11 cellular contexts compared by ENCODE assay signal in the genomic region with DNA sequence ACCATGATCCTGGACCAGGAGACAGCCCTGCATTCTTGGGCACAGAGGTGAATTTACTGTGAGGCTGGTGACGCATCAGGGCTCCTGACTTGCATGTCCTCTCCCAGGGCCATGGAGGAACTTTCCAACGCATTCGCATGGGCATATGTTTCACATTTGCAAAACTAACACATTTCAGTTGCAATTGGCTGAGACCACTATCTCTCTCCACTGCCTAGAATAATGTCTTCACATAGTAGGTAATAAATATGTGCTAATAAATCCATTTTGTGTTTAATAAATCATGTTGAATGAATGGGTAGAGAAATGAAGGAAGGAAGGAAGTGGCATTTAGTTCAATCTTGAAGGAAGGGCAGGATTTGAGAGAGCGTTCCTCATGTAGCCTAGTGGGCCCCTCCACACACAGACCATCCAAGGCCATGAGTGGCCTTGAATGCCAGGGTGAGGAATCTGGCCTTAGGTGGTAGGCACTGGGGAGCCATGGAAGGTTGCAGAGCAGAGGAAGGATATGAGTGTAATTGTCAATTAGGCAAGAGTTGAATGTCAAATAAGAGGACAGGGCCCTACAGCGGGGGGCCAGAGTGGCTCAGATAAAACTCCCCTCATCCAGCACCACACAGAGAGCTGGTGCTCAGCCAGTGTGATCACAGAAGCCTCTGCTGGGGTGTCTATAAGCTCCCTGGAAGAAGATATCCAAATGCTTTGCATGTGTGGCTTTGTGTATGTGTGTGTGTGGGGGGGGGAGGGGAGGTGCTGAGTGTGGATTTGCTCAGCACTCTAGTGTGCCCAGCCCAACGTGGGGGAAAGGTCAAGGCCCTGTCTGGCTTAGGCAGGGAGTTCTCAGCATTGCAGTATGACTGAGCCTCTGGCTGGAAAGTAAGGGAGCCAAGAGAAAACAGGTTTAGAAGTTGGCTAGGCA. TPM values are rescaled to one million over a fixed set of nuclear protein-coding genes. Genes with fewer than 3 reads are reported as not detected.
DNase-seq lines count a peak whose midpoint lies in the region; ATAC-seq and TF ChIP-seq lines count a peak whose summit lies in the region.
"Had no signal": no experiment of that assay in that cellular context is flagged by ENCODE, and none has a peak within 500 bp of the region (broad histone marks: within the 10 kb centered on the region; RNA-seq: fewer than 3 reads in every experiment).

No MANE protein-coding gene starts in this region.

- H2AFZ ChIP-seq in HCT116 (ENCODE audit: low read depth, low read length, poor library complexity, severe bottlenecking) = peak overlapping the region; percentile 63

- no peak overlapping the region for H3K9ac ChIP-seq in HCT116 (ENCODE audit: low read length)

- H3K9me2 ChIP-seq in HCT116 (ENCODE audit: insufficient read depth) = no peaks in the 10 kb centered on the region

- no peak for TF ChIP-seq CTCF in HCT116 (IDR thresholded peaks at IDR 0.05 in 2 of 3, conservative IDR thresholded peaks at IDR 0.05 in 1 of 3; ENCODE audit: borderline replicate concordance in 1 of 3, insufficient read depth in 1 of 3, low read depth in 2 of 3, low read length in 2 of 3)
- no peak for TF ChIP-seq CTCF in gastrocnemius medialis (IDR thresholded peaks at IDR 0.05 in 4 of 5, conservative IDR thresholded peaks at IDR 0.05 in 1 of 5)

- TF ChIP-seq POLR2A in HCT116 (IDR thresholded peaks at IDR 0.05; ENCODE audit: borderline replicate concordance, extremely low read depth, insufficient read depth, insufficient read length) (no peak), gastrocnemius medialis (IDR thresholded peaks at IDR 0.05) (no peak)

- H3K4me1 Mint-ChIP-seq in T-helper 17 cell = peaks cover 9% of the 10 kb centered on the region
- peaks cover 5% of the 10 kb centered on the region for H3K4me1 Mint-ChIP-seq in activated CD4-positive, alpha-beta memory T cell treated with anti-CD3 and anti-CD28 coated beads for 36 hours (ENCODE audit: low read depth)

- no peaks in the 10 kb centered on the region for H3K9me3 ChIP-seq in HCT116 (ENCODE audit: control insufficient read depth in 1 of 2, insufficient read depth in 1 of 2, low read depth in 1 of 2, low read length in 2 of 2)
- no peaks in the 10 kb centered on the region for H3K9me3 ChIP-seq in T-helper 17 cell (ENCODE audit: control insufficient read depth, low read length, poor library complexity, severe bottlenecking)
- no peaks in the 10 kb centered on the region for H3K9me3 ChIP-seq in right cardiac atrium (ENCODE audit: control insufficient read depth, low read length)
- no peaks in the 10 kb centered on the region for H3K9me3 ChIP-seq in gastrocnemius medialis

- peak overlapping the region; percentile 43 for H3K4me2 ChIP-seq in HCT116 (ENCODE audit: low read length)

- H3K36me3 ChIP-seq in HCT116 (ENCODE audit: control insufficient read depth in 1 of 2, insufficient read depth in 2 of 2, low read length in 2 of 2) (no peaks in the 10 kb centered on the region), gastrocnemius medialis (no peaks in the 10 kb centered on the region)

- no peaks in the 10 kb centered on the region for H3K9me3 Mint-ChIP-seq in activated CD4-positive, alpha-beta memory T cell treated with anti-CD3 and anti-CD28 coated beads for 36 hours
- H3K9me3 Mint-ChIP-seq: stimulated activated naive CD8-positive, alpha-beta T cell treated with anti-CD3 and anti-CD28 coated beads, Interleukin-15, amount 100 ng/mL, for 72 hours had no signal

- no peak for DNase-seq in HCT116 (ENCODE audit: low read depth, low spot score)
- no peak for DNase-seq in T-helper 17 cell
- no peak for DNase-seq in right cardiac atrium
- DNase-seq in gastrocnemius medialis = no peak
- no peak for DNase-seq in NCI-H1694 (lab: John Stamatoyannopoulos, UW)
- no peak for DNase-seq in activated CD4-positive, alpha-beta memory T cell treated with anti-CD3 and anti-CD28 coated beads for 36 hours

- POLR2A ChIA-PET in HCT116 (lab: Charles Lee) = interaction anchor here (1.0 kb wide), 2 partner anchors 48 to 49 kb away, joined by 3 to 5 read pairs; no protein-coding TSS in a partner anchor
- POLR2A ChIA-PET in activated CD4-positive, alpha-beta memory T cell treated with anti-CD3 and anti-CD28 coated beads for 36 hours (lab: Charles Lee) = interaction anchor here (1.5 kb wide), 1 partner anchor 34 kb away, joined by 4 read pairs; no protein-coding TSS in a partner anchor

- no peak; the same call in 1 of the 2 replicates for ATAC-seq in HCT116
- no peak for ATAC-seq in T-helper 17 cell
- ATAC-seq in right cardiac atrium = peak; percentile 23 to 34
- peak; percentile 14 to 36 for ATAC-seq in gastrocnemius medialis
- no peak for ATAC-seq in HG02840 (IDR thresholded peaks at IDR 0.05; ENCODE audit: low FRiP score, unreplicated experiment)

- in situ Hi-C loops in gastrocnemius medialis (cut with MboI; ENCODE audit: low sequenced_read_pairs in 4 of 4) = loop anchor here (5.0 to 10.0 kb wide), 3 partner anchors 180 to 300 kb away; no protein-coding TSS in a partner anchor

- H3K4me1 ChIP-seq in HCT116 (ENCODE audit: control insufficient read depth in 1 of 2, insufficient read depth in 2 of 2, low read length in 2 of 2) (peaks cover 2 to 20% of the 10 kb centered on the region in 2 experiments; a peak in 3 of 4 replicates), right cardiac atrium (ENCODE audit: control insufficient read depth, insufficient read depth, low read length) (no peaks in the 10 kb centered on the region), gastrocnemius medialis (peaks cover 4 to 8% of the 10 kb centered on the region in 2 donors)

- H3K27ac Mint-ChIP-seq in T-helper 17 cell = peak overlapping the region; percentile 60
- no peak overlapping the region for H3K27ac Mint-ChIP-seq in activated CD4-positive, alpha-beta memory T cell treated with anti-CD3 and anti-CD28 coated beads for 36 hours

- no peak for TF ChIP-seq RAD21 in HCT116 (IDR thresholded peaks at IDR 0.05; ENCODE audit: low read depth)

- H3K27me3 ChIP-seq in HCT116 (ENCODE audit: insufficient read depth, low read length) (no peaks in the 10 kb centered on the region), right cardiac atrium (ENCODE audit: control insufficient read depth, insufficient read depth) (no peaks in the 10 kb centered on the region), gastrocnemius medialis (no peaks in the 10 kb centered on the region)

- H3K4me3 ChIP-seq in HCT116 (replicated peaks in 1 of 2; ENCODE audit: low read depth in 1 of 2, low read length in 2 of 2) = no peak overlapping the region
- H3K4me3 ChIP-seq in right cardiac atrium (ENCODE audit: low read length) = no peak overlapping the region
- H3K4me3 ChIP-seq in gastrocnemius medialis = no peak overlapping the region

- no peaks in the 10 kb centered on the region for H4K20me1 ChIP-seq in HCT116 (ENCODE audit: insufficient read depth)

- RAD21 ChIA-PET in HCT116 (lab: Charles Lee; ENCODE audit: low non-redundant PET in 1 of 2, low total read pairs in 2 of 2, uncharacterized antibody in 2 of 2, unreplicated experiment in 2 of 2) = interaction anchor here (0.6 to 4.6 kb wide), 6 partner anchors 13 to 63 kb away, joined by 3 to 27 read pairs (median 6); no protein-coding TSS in a partner anchor

- H3K79me2 ChIP-seq in HCT116 (ENCODE audit: insufficient read depth, low read length) = no peaks in the 10 kb centered on the region

- no peak overlapping the region for H3K27ac ChIP-seq in HCT116 (ENCODE audit: low read depth, low read length)
- H3K27ac ChIP-seq in right cardiac atrium (ENCODE audit: low read length) = no peak overlapping the region
- no peak overlapping the region for H3K27ac ChIP-seq in gastrocnemius medialis

- H3K27me3 Mint-ChIP-seq in T-helper 17 cell = peaks cover 7% of the 10 kb centered on the region
- peaks cover 5% of the 10 kb centered on the region for H3K27me3 Mint-ChIP-seq in activated CD4-positive, alpha-beta memory T cell treated with anti-CD3 and anti-CD28 coated beads for 36 hours
- H3K27me3 Mint-ChIP-seq: stimulated activated naive CD8-positive, alpha-beta T cell treated with anti-CD3 and anti-CD28 coated beads, Interleukin-15, amount 100 ng/mL, for 72 hours had no signal

- BruUV-seq in HCT116 (replicated peaks; lab: Mats Ljungman, UMichigan) = no TSS peak

- CTCF ChIA-PET in HCT116 (lab: Charles Lee) = interaction anchor here (0.6 to 7.5 kb wide), 20 partner anchors 8 to 617 kb away, joined by 3 to 160 read pairs (median 4); partner anchors contain the start of gene ADA
- CTCF ChIA-PET in activated CD4-positive, alpha-beta memory T cell treated with anti-CD3 and anti-CD28 coated beads for 36 hours (lab: Charles Lee) = interaction anchor here (0.6 to 8.8 kb wide), 51 partner anchors 7 to 467 kb away, joined by 3 to 92 read pairs (median 4); partner anchors contain the start of gene KCNK15

- no peak overlapping the region for H3K4me3 Mint-ChIP-seq in T-helper 17 cell
- H3K4me3 Mint-ChIP-seq in activated CD4-positive, alpha-beta memory T cell treated with anti-CD3 and anti-CD28 coated beads for 36 hours = no peak overlapping the region
- H3K4me3 Mint-ChIP-seq: stimulated activated naive CD8-positive, alpha-beta T cell treated with anti-CD3 and anti-CD28 coated beads, Interleukin-15, amount 100 ng/mL, for 72 hours had no signal

- intact Hi-C loops in HCT116 (cut with micrococcal nuclease) (no loop called here), right cardiac atrium (cut with DNase I) (loop anchor here (2.0 to 10.0 kb wide), 4 partner anchors 48 to 300 kb away; no protein-coding TSS in a partner anchor), gastrocnemius medialis (cut with DNase I; ENCODE audit: low total_unique reads) (loop anchor here (5.0 kb wide), 1 partner anchor 297 kb away; no protein-coding TSS in a partner anchor)
- intact Hi-C loops in activated CD4-positive, alpha-beta memory T cell treated with anti-CD3 and anti-CD28 coated beads for 36 hours (cut with micrococcal nuclease) = no loop called here

- 73% methylated on average over 6 of the region's 6 CpGs for WGBS in right cardiac atrium

- H3K36me3 Mint-ChIP-seq in T-helper 17 cell (ENCODE audit: low read depth) = no peaks in the 10 kb centered on the region
- no peaks in the 10 kb centered on the region for H3K36me3 Mint-ChIP-seq in activated CD4-positive, alpha-beta memory T cell treated with anti-CD3 and anti-CD28 coated beads for 36 hours

RNA-seq across cellular contexts. Expression of gene CCN5, which starts 30.9 kb away (rescaled TPM):
- 0.20 TPM for total RNA-seq in HCT116 (2021; ENCODE audit: unreplicated experiment)
- 0.15 and 0.21 TPM in 2 replicates for polyA plus RNA-seq in HCT116 (2012)
- total RNA-seq in T-helper 17 cell = not detected
- 100 to 1,000 TPM in 1 of 4 donors, 10 to 100 TPM in 3; 85.2 to 292 (median 98.2) TPM for total RNA-seq in right cardiac atrium
- polyA plus RNA-seq in right cardiac atrium = 102 TPM
- 10 to 100 TPM; 16.4 to 65.3 (median 45.7) TPM for total RNA-seq in gastrocnemius medialis
- not detected for total RNA-seq in activated CD4-positive, alpha-beta memory T cell treated with anti-CD3 and anti-CD28 coated beads for 36 hours
- total RNA-seq: endothelial cell of umbilical vein, glomerular endothelial cell, mononuclear cell had no signal

RNA-seq across cellular contexts. Expression of gene ADA, which starts 32.8 kb away (rescaled TPM):
- total RNA-seq in HCT116 (2021; ENCODE audit: unreplicated experiment) = 25.9 TPM
- 33.7 and 36.3 TPM in 2 replicates for polyA plus RNA-seq in HCT116 (2012)
- 10 to 100 TPM; 36.0 to 36.1 TPM for total RNA-seq in T-helper 17 cell
- 10 to 100 TPM; 11.6 to 22.8 (median 12.4) TPM for total RNA-seq in right cardiac atrium
- polyA plus RNA-seq in right cardiac atrium = 12.4 TPM
- 1 to 10 TPM; 2.2 to 5.1 (median 3.0) TPM for total RNA-seq in gastrocnemius medialis
- total RNA-seq in activated CD4-positive, alpha-beta memory T cell treated with anti-CD3 and anti-CD28 coated beads for 36 hours = 10 to 100 TPM; 35.7 to 38.0 TPM

Comparison
In these comparisons a context has a peak if more than half of its experiments do, and no peak if none do; other contexts are left out.
1. ATAC-seq: peak in right cardiac atrium (2 of 2) and gastrocnemius medialis (2 of 2); none in HCT116 (single experiment), T-helper 17 cell (single experiment) and HG02840 (single experiment).
2. RNA of gene CCN5, which starts 30.9 kb away (total RNA-seq): 85.2 to 292 TPM in right cardiac atrium and 16.4 to 65.3 TPM in gastrocnemius medialis; 0.20 TPM in HCT116 (single experiment), not detected in T-helper 17 cell and not detected in activated CD4-positive, alpha-beta memory T cell treated with anti-CD3 and anti-CD28 coated beads for 36 hours; every median in the first group is over 10 times any median in the second.
3. intact Hi-C loops: an anchor here in right cardiac atrium (2.0 to 10.0 kb wide) and gastrocnemius medialis (5.0 kb wide); none called in HCT116 and activated CD4-positive, alpha-beta memory T cell treated with anti-CD3 and anti-CD28 coated beads for 36 hours.